Comparison of ENCODE assay signal across 9 cellular contexts in genomic region chr17:38325221-38325851, GRCh38.
DNase-seq lines count a peak whose midpoint lies in the region; ATAC-seq and TF ChIP-seq lines count a peak whose summit lies in the region.
"Had no signal": no experiment of that assay in that cellular context is flagged by ENCODE, and none has a peak within 500 bp of the region (broad histone marks: within the 10 kb centered on the region; RNA-seq: fewer than 3 reads in every experiment).

No MANE protein-coding gene starts in this region.

- H3K9me3 ChIP-seq in HEK293 (ENCODE audit: control insufficient read depth, insufficient read depth, low read depth, low read length), result no peaks in the 10 kb centered on the region

- POLR2A ChIA-PET in HEK293 (lab: Yijun Ruan, JAX), result interaction anchor here (0.9 to 1.8 kb wide), 7 partner anchors 8 to 26 kb away, joined by 3 to 8 read pairs (median 4); partner anchors contain the start of gene SOCS7

- ATAC-seq in HG03159 (IDR thresholded peaks at IDR 0.05; ENCODE audit: unreplicated experiment) (no peak), HG03097 (IDR thresholded peaks at IDR 0.05; ENCODE audit: low FRiP score, unreplicated experiment) (no peak)

- TF ChIP-seq CTCF in HEK293 (tag by site-specific recombination; IDR thresholded peaks at IDR 0.05), result no peak

- H3K27me3 ChIP-seq in layer of hippocampus (ENCODE audit: control insufficient read depth, insufficient read depth, low read length), result no peaks in the 10 kb centered on the region

- H3K27ac ChIP-seq in HEK293 (ENCODE audit: extremely low read depth, low read depth, low read length) (no peak overlapping the region), angular gyrus (ENCODE audit: low read depth, low read length) (peak overlapping the region; percentile 67), layer of hippocampus (ENCODE audit: low read depth, low read length) (peak overlapping the region; percentile 64)
- H3K27ac ChIP-seq: C4-2B had no signal

- peaks cover 27 to 37% of the 10 kb centered on the region in 2 experiments for H3K36me3 ChIP-seq in HEK293 (ENCODE audit: control insufficient read depth in 2 of 2, insufficient read depth in 1 of 2, low read length in 2 of 2)

- no peak overlapping the region for H3K4me3 ChIP-seq in HEK293 (ENCODE audit: low read depth, low read length)

- CTCF ChIA-PET in HEK293 (lab: Yijun Ruan, JAX), result interaction anchor here (0.7 to 6.4 kb wide), 7 partner anchors 10 to 157 kb away, joined by 3 to 124 read pairs (median 7); partner anchors contain the start of gene SOCS7

- H3K4me1 ChIP-seq in HEK293 (ENCODE audit: control insufficient read depth, insufficient read depth, low read length), result peaks cover 4% of the 10 kb centered on the region

- DNase-seq in Ammon's horn (ENCODE audit: low spot score), result peak; percentile 60
- DNase-seq in NCI-H2107 treated with DMSO at 0.1 percent for 48 hours (lab: John Stamatoyannopoulos, UW; ENCODE audit: unreplicated experiment), result no peak
- no peak for DNase-seq in T-helper 1 cell

TF ChIP-seq in HEK293, 187 proteins besides CTCF, POLR2A, EP300 and RAD21:
- TF ChIP-seq ZNF701 (tag by site-specific recombination; IDR thresholded peaks at IDR 0.05), result no peak
- TF ChIP-seq, protein P1, sequence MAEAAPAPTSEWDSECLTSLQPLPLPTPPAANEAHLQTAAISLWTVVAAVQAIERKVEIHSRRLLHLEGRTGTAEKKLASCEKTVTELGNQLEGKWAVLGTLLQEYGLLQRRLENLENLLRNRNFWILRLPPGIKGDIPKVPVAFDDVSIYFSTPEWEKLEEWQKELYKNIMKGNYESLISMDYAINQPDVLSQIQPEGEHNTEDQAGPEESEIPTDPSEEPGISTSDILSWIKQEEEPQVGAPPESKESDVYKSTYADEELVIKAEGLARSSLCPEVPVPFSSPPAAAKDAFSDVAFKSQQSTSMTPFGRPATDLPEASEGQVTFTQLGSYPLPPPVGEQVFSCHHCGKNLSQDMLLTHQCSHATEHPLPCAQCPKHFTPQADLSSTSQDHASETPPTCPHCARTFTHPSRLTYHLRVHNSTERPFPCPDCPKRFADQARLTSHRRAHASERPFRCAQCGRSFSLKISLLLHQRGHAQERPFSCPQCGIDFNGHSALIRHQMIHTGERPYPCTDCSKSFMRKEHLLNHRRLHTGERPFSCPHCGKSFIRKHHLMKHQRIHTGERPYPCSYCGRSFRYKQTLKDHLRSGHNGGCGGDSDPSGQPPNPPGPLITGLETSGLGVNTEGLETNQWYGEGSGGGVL (tag by site-specific recombination; IDR thresholded peaks at IDR 0.05), result peak; percentile 48; the same call in 1 of the 2 replicates
- no peak for TF ChIP-seq ZNF16 (tag by site-specific recombination; IDR thresholded peaks at IDR 0.05; ENCODE audit: low read depth)
- TF ChIP-seq ZNF341 (tag by site-specific recombination; IDR thresholded peaks at IDR 0.05; ENCODE audit: low read depth), result no peak
- TF ChIP-seq ZNF558 (tag by site-specific recombination; IDR thresholded peaks at IDR 0.05), result no peak
